15 cellular contexts compared by ENCODE assay signal in genomic region chr17:67375761-67376160, GRCh38. TPM values are rescaled to one million over a fixed set of nuclear protein-coding genes. Genes with fewer than 3 reads are reported as not detected.
DNase-seq lines count a peak whose midpoint lies in the region; ATAC-seq and TF ChIP-seq lines count a peak whose summit lies in the region.
"Had no signal": no experiment of that assay in that cellular context is flagged by ENCODE, and none has a peak within 500 bp of the region (broad histone marks: within the 10 kb centered on the region; RNA-seq: fewer than 3 reads in every experiment).

No MANE protein-coding gene starts in this region.

- peaks cover 7% of the 10 kb centered on the region for H3K36me3 Mint-ChIP-seq in natural killer cell treated with Interleukin-12 subunit alpha and Interleukin-12 subunit beta and Interleukin-15 and Interleukin-18, amount 100 ng/mL, for 72 hours
- no peaks in the 10 kb centered on the region for H3K36me3 Mint-ChIP-seq in natural killer cell
- H3K36me3 Mint-ChIP-seq in type B pancreatic cell: peaks cover 8% of the 10 kb centered on the region
- H3K36me3 Mint-ChIP-seq: activated CD4-positive, alpha-beta memory T cell treated with anti-CD3 and anti-CD28 coated beads for 36 hours had no signal

- no peak for TF ChIP-seq CTCF in natural killer cell (IDR thresholded peaks at IDR 0.05)
- TF ChIP-seq CTCF in RWPE2 (IDR thresholded peaks at IDR 0.05; ENCODE audit: poor library complexity, severe bottlenecking): no peak
- no peak for TF ChIP-seq CTCF in fibroblast of mammary gland (conservative IDR thresholded peaks at IDR 0.05; ENCODE audit: control insufficient read depth, insufficient read depth, low read depth, low read length)
- no peak for TF ChIP-seq CTCF in type B pancreatic cell (conservative IDR thresholded peaks at IDR 0.05)

- H3K4me3 ChIP-seq in RWPE2 (ENCODE audit: severe bottlenecking): no peak overlapping the region
- no peak overlapping the region for H3K4me3 ChIP-seq in fibroblast of mammary gland (ENCODE audit: control insufficient read depth, low read depth, low read length)

- peak overlapping the region; percentile 92 for H3K4me3 Mint-ChIP-seq in natural killer cell treated with Interleukin-12 subunit alpha and Interleukin-12 subunit beta and Interleukin-15 and Interleukin-18, amount 100 ng/mL, for 72 hours
- H3K4me3 Mint-ChIP-seq in natural killer cell (no peak overlapping the region), type B pancreatic cell (peak overlapping the region; percentile 89)

- peaks cover 12% of the 10 kb centered on the region for H3K4me1 ChIP-seq in RWPE2 (ENCODE audit: insufficient read depth, poor library complexity, severe bottlenecking)

- H3K27ac Mint-ChIP-seq in natural killer cell treated with Interleukin-12 subunit alpha and Interleukin-12 subunit beta and Interleukin-15 and Interleukin-18, amount 100 ng/mL, for 72 hours: peak overlapping the region; percentile 59 to 69
- H3K27ac Mint-ChIP-seq in natural killer cell (peak overlapping the region in 1 of 2 donors; percentile 36), type B pancreatic cell (no peak overlapping the region)

- no peaks in the 10 kb centered on the region for H3K27me3 Mint-ChIP-seq in natural killer cell treated with Interleukin-12 subunit alpha and Interleukin-12 subunit beta and Interleukin-15 and Interleukin-18, amount 100 ng/mL, for 72 hours
- H3K27me3 Mint-ChIP-seq in natural killer cell (ENCODE audit: low read depth in 2 of 2) (no peaks in the 10 kb centered on the region), type B pancreatic cell (peaks cover 5% of the 10 kb centered on the region)
- H3K27me3 Mint-ChIP-seq: activated CD4-positive, alpha-beta memory T cell treated with anti-CD3 and anti-CD28 coated beads for 36 hours had no signal

- no peaks in the 10 kb centered on the region for H3K27me3 ChIP-seq in RWPE2 (ENCODE audit: insufficient read depth, poor library complexity, severe bottlenecking)
- H3K27me3 ChIP-seq: cardiac muscle cell had no signal

- H3K36me3 ChIP-seq in RWPE2 (ENCODE audit: low read depth): peaks cover 9% of the 10 kb centered on the region
- H3K36me3 ChIP-seq: cardiac muscle cell had no signal

- peak overlapping the region; percentile 82 for H3K27ac ChIP-seq in RWPE2 (ENCODE audit: poor library complexity, severe bottlenecking)
- H3K27ac ChIP-seq: cardiac muscle cell had no signal

- no peaks in the 10 kb centered on the region for H3K9me3 ChIP-seq in RWPE2 (ENCODE audit: severe bottlenecking)

- no peak for ATAC-seq in natural killer cell treated with Interleukin-12 subunit alpha and Interleukin-12 subunit beta and Interleukin-15 and Interleukin-18, amount 100 ng/mL, for 72 hours
- no peak for ATAC-seq in natural killer cell
- ATAC-seq in RWPE2 (ENCODE audit: low read depth): no peak
- ATAC-seq in HG02571 (IDR thresholded peaks at IDR 0.05; ENCODE audit: unreplicated experiment): no peak
- no peak for ATAC-seq in GM19455 (IDR thresholded peaks at IDR 0.05; ENCODE audit: unreplicated experiment)
- ATAC-seq in HG02885 (IDR thresholded peaks at IDR 0.05; ENCODE audit: poor library complexity, unreplicated experiment): no peak
- ATAC-seq: GM12878, Right ventricle myocardium inferior had no signal

- intact Hi-C loops in natural killer cell (cut with micrococcal nuclease): loop anchor here (2.0 to 5.0 kb wide), 3 partner anchors 15 to 77 kb away; no protein-coding TSS in a partner anchor

- no peaks in the 10 kb centered on the region for H3K9me3 Mint-ChIP-seq in natural killer cell treated with Interleukin-12 subunit alpha and Interleukin-12 subunit beta and Interleukin-15 and Interleukin-18, amount 100 ng/mL, for 72 hours
- no peaks in the 10 kb centered on the region for H3K9me3 Mint-ChIP-seq in natural killer cell
- no peaks in the 10 kb centered on the region for H3K9me3 Mint-ChIP-seq in type B pancreatic cell
- H3K9me3 Mint-ChIP-seq: activated CD4-positive, alpha-beta memory T cell treated with anti-CD3 and anti-CD28 coated beads for 36 hours had no signal

- DNase-seq in natural killer cell treated with Interleukin-12 subunit alpha and Interleukin-12 subunit beta and Interleukin-15 and Interleukin-18, amount 100 ng/mL, for 72 hours (ENCODE audit: low spot score): no peak
- DNase-seq in natural killer cell (no peak), RWPE2 (ENCODE audit: low spot score) (no peak), fibroblast of mammary gland (ENCODE audit: low read depth) (peak; percentile 51), type B pancreatic cell (ENCODE audit: extremely low spot score, unreplicated experiment) (no peak)
- DNase-seq: activated CD4-positive, alpha-beta memory T cell treated with anti-CD3 and anti-CD28 coated beads for 36 hours; activated naive CD4-positive, alpha-beta T cell treated with Interleukin-2 at 50 U/mL for 16 hours; MM.1S; NCI-H82 had no signal

- peaks cover 23 to 29% of the 10 kb centered on the region in 2 donors for H3K4me1 Mint-ChIP-seq in natural killer cell treated with Interleukin-12 subunit alpha and Interleukin-12 subunit beta and Interleukin-15 and Interleukin-18, amount 100 ng/mL, for 72 hours (ENCODE audit: low read depth in 2 of 2)
- H3K4me1 Mint-ChIP-seq in natural killer cell (peaks cover 28 to 29% of the 10 kb centered on the region in 2 donors), type B pancreatic cell (ENCODE audit: unreplicated experiment) (peaks cover 23% of the 10 kb centered on the region)

RNA-seq across cellular contexts. Expression of gene PITPNC1, which starts 1.3 kb away (rescaled TPM):
- 10 to 100 TPM; 73.9 to 81.9 TPM for total RNA-seq in natural killer cell treated with Interleukin-12 subunit alpha and Interleukin-12 subunit beta and Interleukin-15 and Interleukin-18, amount 100 ng/mL, for 72 hours
- total RNA-seq in natural killer cell (100 to 1,000 TPM; 150 to 185 (median 169) TPM), type B pancreatic cell (ENCODE audit: low replicate concordance) (13.0 and 18.7 TPM in 2 replicates)

RNA-seq across cellular contexts. Expression of gene PSMD12, which starts 9.4 kb away (rescaled TPM):
- total RNA-seq in natural killer cell treated with Interleukin-12 subunit alpha and Interleukin-12 subunit beta and Interleukin-15 and Interleukin-18, amount 100 ng/mL, for 72 hours: 10 to 100 TPM; 87.3 to 90.5 TPM
- total RNA-seq in natural killer cell (10 to 100 TPM; 57.4 to 58.2 (median 58.0) TPM), type B pancreatic cell (ENCODE audit: low replicate concordance) (43.2 and 52.3 TPM in 2 replicates)
